ENCODE assay signal across 22 cellular contexts in the genomic region with DNA sequence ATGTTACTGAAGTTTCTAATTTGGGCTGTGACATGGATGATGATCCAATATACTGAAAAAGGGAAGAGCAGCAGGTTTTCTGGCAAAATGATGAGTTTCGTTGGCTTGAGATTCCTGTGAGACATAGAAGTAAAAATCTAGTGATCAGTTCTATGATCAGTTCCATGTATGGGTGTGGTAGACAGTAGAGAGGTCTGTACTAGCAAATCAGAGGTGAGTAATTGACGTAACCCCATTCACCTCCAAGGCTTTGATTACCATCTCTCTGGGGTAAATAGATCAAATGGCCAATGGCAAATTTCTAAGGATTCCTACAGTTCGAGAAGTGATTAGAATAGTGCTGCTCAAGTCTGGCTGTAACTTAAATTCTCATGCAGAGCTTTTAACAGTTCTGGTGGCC. TPM values are rescaled to one million over a fixed set of nuclear protein-coding genes. Genes with fewer than 3 reads are reported as not detected.
DNase-seq lines count a peak whose midpoint lies in the region; TF ChIP-seq lines count a peak whose summit lies in the region.
"Had no signal": no experiment of that assay in that cellular context is flagged by ENCODE, and none has a peak within 500 bp of the region (broad histone marks: within the 10 kb centered on the region; RNA-seq: fewer than 3 reads in every experiment).

No MANE protein-coding gene starts in this region.

- CTCF ChIA-PET in activated CD4-positive, alpha-beta T cell treated with anti-CD3 and anti-CD28 coated beads, Interleukin-2, amount 10 ng/mL, durations not matched to agents 7 days and 5 days (lab: Charles Lee): no interaction called here
- CTCF ChIA-PET in RWPE1 (lab: Yijun Ruan, JAX): no interaction called here

- no peaks in the 10 kb centered on the region for H3K9me3 ChIP-seq in spleen
- H3K9me3 ChIP-seq: A549, heart right ventricle, prostate gland, SK-N-SH had no signal

- peaks cover 0 to 4% (median 0%) of the 10 kb centered on the region in 6 donors for H3K36me3 ChIP-seq in spleen
- H3K36me3 ChIP-seq: heart right ventricle, prostate gland had no signal

- no peaks in the 10 kb centered on the region for H3K27me3 ChIP-seq in spleen (replicated peaks in 1 of 7)

- H3K4me3 Mint-ChIP-seq in activated CD4-positive, alpha-beta T cell treated with anti-CD3 and anti-CD28 coated beads, Interleukin-2, amount 10 ng/mL, durations not matched to agents 7 days and 5 days: peak overlapping the region; percentile 70
- H3K4me3 Mint-ChIP-seq in IgD-negative memory B cell: peak overlapping the region; percentile 30 to 88 (median 48)
- H3K4me3 Mint-ChIP-seq in activated naive CD8-positive, alpha-beta T cell: peak overlapping the region; percentile 42
- H3K4me3 Mint-ChIP-seq: nephron progenitor cell had no signal

- peaks cover 31 to 100% (median 89%) of the 10 kb centered on the region in 6 donors for H3K4me1 ChIP-seq in spleen
- H3K4me1 ChIP-seq: A549, prostate gland had no signal

- H3K27ac ChIP-seq in spleen: peak overlapping the region in 7 of 8 donors; percentile 9 to 99 (median 91)
- H3K27ac ChIP-seq in RWPE1: no peak overlapping the region
- H3K27ac ChIP-seq: A549, heart right ventricle, prostate gland had no signal

- no peaks in the 10 kb centered on the region for H3K9me3 Mint-ChIP-seq in activated CD4-positive, alpha-beta T cell treated with anti-CD3 and anti-CD28 coated beads, Interleukin-2, amount 10 ng/mL, durations not matched to agents 7 days and 5 days
- no peaks in the 10 kb centered on the region for H3K9me3 Mint-ChIP-seq in IgD-negative memory B cell
- no peaks in the 10 kb centered on the region for H3K9me3 Mint-ChIP-seq in activated naive CD8-positive, alpha-beta T cell (ENCODE audit: low read depth)
- H3K9me3 Mint-ChIP-seq: CD14-positive monocyte, nephron progenitor cell had no signal

- WGBS in spleen, 5 donors: 61 to 77% (median 71%) methylated on average over 3 of the region's 3 CpGs

- peak overlapping the region; percentile 51 for H3K27ac Mint-ChIP-seq in activated CD4-positive, alpha-beta T cell treated with anti-CD3 and anti-CD28 coated beads, Interleukin-2, amount 10 ng/mL, durations not matched to agents 7 days and 5 days
- H3K27ac Mint-ChIP-seq in IgD-negative memory B cell: peak overlapping the region; percentile 44 to 87 (median 59)
- peak overlapping the region; percentile 79 for H3K27ac Mint-ChIP-seq in activated naive CD8-positive, alpha-beta T cell
- H3K27ac Mint-ChIP-seq: nephron progenitor cell had no signal

- H3K36me3 Mint-ChIP-seq in activated CD4-positive, alpha-beta T cell treated with anti-CD3 and anti-CD28 coated beads, Interleukin-2, amount 10 ng/mL, durations not matched to agents 7 days and 5 days (ENCODE audit: low read depth): peaks cover 85% of the 10 kb centered on the region
- H3K36me3 Mint-ChIP-seq in IgD-negative memory B cell: no peaks in the 10 kb centered on the region
- peaks cover 17% of the 10 kb centered on the region for H3K36me3 Mint-ChIP-seq in activated naive CD8-positive, alpha-beta T cell

- POLR2A ChIA-PET in activated CD4-positive, alpha-beta T cell treated with anti-CD3 and anti-CD28 coated beads, Interleukin-2, amount 10 ng/mL, durations not matched to agents 7 days and 5 days (lab: Charles Lee): no interaction called here
- POLR2A ChIA-PET in RWPE1 (lab: Yijun Ruan, JAX; ENCODE audit: low non-redundant PET): no interaction called here

- intact Hi-C loops in spleen (cut with DNase I; ENCODE audit: low total_unique reads): no loop called here

- no peak for TF ChIP-seq POLR2A in spleen (IDR thresholded peaks at IDR 0.05)

- peaks cover 76% of the 10 kb centered on the region for H3K4me1 Mint-ChIP-seq in activated CD4-positive, alpha-beta T cell treated with anti-CD3 and anti-CD28 coated beads, Interleukin-2, amount 10 ng/mL, durations not matched to agents 7 days and 5 days
- peaks cover 54 to 79% (median 56%) of the 10 kb centered on the region in 3 donors for H3K4me1 Mint-ChIP-seq in IgD-negative memory B cell
- peaks cover 92% of the 10 kb centered on the region for H3K4me1 Mint-ChIP-seq in activated naive CD8-positive, alpha-beta T cell (ENCODE audit: low read depth)
- H3K4me1 Mint-ChIP-seq: nephron progenitor cell had no signal

- peak overlapping the region in 1 of 8 donors; percentile 16 for H3K4me3 ChIP-seq in spleen
- H3K4me3 ChIP-seq: A549, heart right ventricle, prostate gland, smooth muscle cell had no signal

- no peak for DNase-seq in activated CD4-positive, alpha-beta T cell treated with anti-CD3 and anti-CD28 coated beads, Interleukin-2, amount 10 ng/mL, durations not matched to agents 7 days and 5 days
- DNase-seq in activated CD4-positive, alpha-beta T cell treated with anti-CD3 and anti-CD28 coated beads for 48 hours: no peak
- no peak for DNase-seq in spleen
- DNase-seq in RWPE1 (ENCODE audit: low spot score): no peak
- DNase-seq in activated CD4-positive, CD25-positive, alpha-beta regulatory T cell (lab: John Stamatoyannopoulos, UW): no peak
- DNase-seq in stimulated activated naive CD4-positive, alpha-beta T cell treated with Interleukin-2 at 50 U/mL for 16 hours (lab: John Stamatoyannopoulos, UW): no peak
- DNase-seq: caudate nucleus; DMS79 treated with DMSO at 0.1 percent for 48 hours; effector CD8-positive, alpha-beta T cell; heart right ventricle; islet precursor cell; mammary epithelial cell; NCI-H1436 treated with DMSO at 0.1 percent for 48 hours; nephron progenitor cell; SK-N-SH; trophoblast cell had no signal

- TF ChIP-seq CTCF in spleen (IDR thresholded peaks at IDR 0.05 in 8 of 11, conservative IDR thresholded peaks at IDR 0.05 in 3 of 11): no peak
- no peak for TF ChIP-seq CTCF in RWPE1 (conservative IDR thresholded peaks at IDR 0.05; ENCODE audit: low read depth)

- no peaks in the 10 kb centered on the region for H3K27me3 Mint-ChIP-seq in activated CD4-positive, alpha-beta T cell treated with anti-CD3 and anti-CD28 coated beads, Interleukin-2, amount 10 ng/mL, durations not matched to agents 7 days and 5 days
- H3K27me3 Mint-ChIP-seq in IgD-negative memory B cell: no peaks in the 10 kb centered on the region
- no peaks in the 10 kb centered on the region for H3K27me3 Mint-ChIP-seq in activated naive CD8-positive, alpha-beta T cell

RNA-seq across cellular contexts. Expression of a gene that starts 6.4 kb away (rescaled TPM):
- total RNA-seq in activated CD4-positive, alpha-beta T cell treated with anti-CD3 and anti-CD28 coated beads, Interleukin-2, amount 10 ng/mL, durations not matched to agents 7 days and 5 days: 100 to 1,000 TPM; 160 to 163 TPM
- polyA plus RNA-seq in IgD-negative memory B cell: 129 TPM
- 100 to 1,000 TPM; 136 to 207 (median 156) TPM for total RNA-seq in spleen
- polyA plus RNA-seq in spleen: 10 to 100 TPM; 13.3 to 17.8 (median 17.3) TPM
